ENCODE assay signal across 21 cellular contexts in the genomic region with DNA sequence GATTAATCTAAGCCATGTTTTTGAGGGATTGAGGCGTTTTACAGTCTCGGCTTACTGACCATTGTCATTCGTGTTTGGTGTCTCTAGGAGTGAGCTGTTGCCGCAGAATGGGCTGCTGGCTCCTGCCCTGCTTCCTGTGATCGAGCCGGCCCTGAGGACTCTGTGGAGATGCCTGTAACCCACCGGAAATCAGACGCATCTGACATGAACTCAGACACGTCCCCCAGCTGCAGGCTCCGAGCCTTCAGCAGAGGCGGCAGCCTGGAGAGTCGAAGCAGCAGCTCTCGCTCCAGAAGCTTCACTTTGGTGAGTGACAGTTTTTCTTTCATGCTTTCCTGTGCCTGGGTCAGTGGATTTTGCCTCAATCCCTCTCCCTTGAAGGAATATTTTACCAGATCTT.
"Had no signal": no experiment of that assay in that cellular context is flagged by ENCODE, and none has a peak within 500 bp of the region (broad histone marks: within the 10 kb centered on the region; RNA-seq: fewer than 3 reads in every experiment).

No MANE protein-coding gene starts in this region.

- H3K4me3 Mint-ChIP-seq: T-cell had no signal

- H3K27me3 ChIP-seq: MG63 had no signal

- H3K9me3 Mint-ChIP-seq: T-cell had no signal

- H3K9me2 ChIP-seq: SK-N-SH had no signal

- DNase-seq: IMR-90, KBM-7, MG63, NCI-H1092, NCI-H1105 treated with DMSO at 0.1 percent for 48 hours, NCI-H1417 treated with DMSO at 0.1 percent for 48 hours, NCI-H146, NCI-H1694 treated with DMSO at 0.1 percent for 48 hours, NCI-H1930, NCI-H2081, NCI-H2107, NCI-H2227 treated with DMSO at 0.1 percent for 48 hours, NCI-H524, NCI-H526 treated with DMSO at 0.1 percent for 48 hours, NCI-H774, RPMI8226, SHP77, SK-N-SH, SW 1271, T-cell had no signal

- H3K4me3 ChIP-seq: MG63 had no signal

- ATAC-seq: HepG2, T-cell had no signal

- H3K9me3 ChIP-seq: MG63, SK-N-SH had no signal

- H3K9ac ChIP-seq: SK-N-SH had no signal

- H3K36me3 ChIP-seq: MG63 had no signal

- H3K4me1 Mint-ChIP-seq: T-cell had no signal

- H3K27ac Mint-ChIP-seq: T-cell had no signal

- H3K4me2 ChIP-seq: SK-N-SH had no signal
